ENCODE assay signal across 17 cellular contexts in genomic region chr4:4735136-4735754, GRCh38.
"Had no signal": no experiment of that assay in that cellular context is flagged by ENCODE, and none has a peak within 500 bp of the region (broad histone marks: within the 10 kb centered on the region; RNA-seq: fewer than 3 reads in every experiment).

No MANE protein-coding gene starts in this region.

- H3K4me3 ChIP-seq: ascending aorta, esophagus muscularis mucosa, heart left ventricle, mucosa of descending colon, right atrium auricular region, tibial artery, vagina had no signal

- H3K27me3 ChIP-seq: ascending aorta, esophagus muscularis mucosa, heart left ventricle, right atrium auricular region, vagina had no signal

- ATAC-seq: heart left ventricle; mucosa of descending colon; naive thymus-derived CD8-positive, alpha-beta T cell; stimulated activated effector memory CD8-positive, alpha-beta T cell treated with anti-CD3 and anti-CD28 coated beads, Interleukin-12 subunit alpha, Interleukin-12 subunit beta, amount 100 ng/mL, for 72 hours had no signal

- H3K27ac ChIP-seq: ascending aorta, esophagus muscularis mucosa, heart left ventricle, right atrium auricular region, tibial artery, vagina had no signal

- DNase-seq: activated CD4-positive, alpha-beta memory T cell treated with anti-CD3 and anti-CD28 coated beads, Interleukin-2, amount 10 ng/mL, durations not matched to agents 7 days and 5 days; activated CD4-positive, alpha-beta T cell treated with anti-CD3 and anti-CD28 coated beads for 1 hour; activated CD8-positive, alpha-beta memory T cell treated with anti-CD3 and anti-CD28 coated beads, Interleukin-2, amount 50 U/mL, for 4 hours; activated naive CD4-positive, alpha-beta T cell; foreskin melanocyte; heart left ventricle; naive thymus-derived CD8-positive, alpha-beta T cell; posterior cingulate gyrus; tibial artery had no signal

- H3K9me3 ChIP-seq: ascending aorta, esophagus muscularis mucosa, heart left ventricle, mucosa of descending colon, right atrium auricular region, vagina had no signal

- H3K36me3 ChIP-seq: ascending aorta, esophagus muscularis mucosa, heart left ventricle, right atrium auricular region, tibial artery, vagina had no signal

- FAIRE-seq: bronchial epithelial cell, islet of Langerhans had no signal

- H3K4me1 ChIP-seq: ascending aorta, esophagus muscularis mucosa, right atrium auricular region, tibial artery had no signal
